Comparison of ENCODE assay signal across 15 cellular contexts in the genomic region with DNA sequence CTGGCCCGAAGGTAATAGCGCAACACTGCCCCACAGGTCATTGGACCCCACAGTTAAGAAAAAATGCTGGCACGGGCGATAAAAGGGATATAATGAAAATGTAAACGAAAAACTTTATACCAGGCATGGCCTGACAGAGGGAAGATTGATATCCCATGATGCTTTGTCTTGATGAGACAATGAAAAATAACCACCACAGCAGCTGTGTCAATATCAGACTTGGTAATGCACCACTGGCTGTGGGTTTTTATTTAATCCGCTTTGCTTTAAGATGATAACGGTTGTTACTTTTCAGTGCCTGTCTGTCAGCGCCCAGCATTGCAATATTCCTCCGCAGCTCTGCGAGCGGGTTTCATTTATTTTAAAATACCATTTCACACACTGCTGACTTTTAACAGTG.
DNase-seq lines count a peak whose midpoint lies in the region; ATAC-seq and TF ChIP-seq lines count a peak whose summit lies in the region.
"Had no signal": no experiment of that assay in that cellular context is flagged by ENCODE, and none has a peak within 500 bp of the region (broad histone marks: within the 10 kb centered on the region; RNA-seq: fewer than 3 reads in every experiment).

No MANE protein-coding gene starts in this region.

- ATAC-seq in HG03025 (IDR thresholded peaks at IDR 0.05; ENCODE audit: low FRiP score, unreplicated experiment) (no peak), GM21529 (IDR thresholded peaks at IDR 0.05; ENCODE audit: unreplicated experiment) (no peak), GM18519 (IDR thresholded peaks at IDR 0.05; ENCODE audit: low FRiP score, unreplicated experiment) (no peak)
- ATAC-seq: activated T-cell treated with anti-CD3 and anti-CD28 coated beads, Interleukin-2, amount 50 U/mL, for 4 hours; GM12878; HCT116; right cardiac atrium had no signal

- no peaks in the 10 kb centered on the region for H3K36me3 Mint-ChIP-seq in endodermal cell (ENCODE audit: low read depth)

- H3K27me3 Mint-ChIP-seq in endodermal cell (ENCODE audit: insufficient read depth): no peaks in the 10 kb centered on the region

- WGBS in endodermal cell (ENCODE audit: insufficient coverage in 1 of 2, insufficient read length in 1 of 2), 2 experiments: 86 to 94% methylated on average over 6 to 10 of the region's 11 CpGs

- H3K27ac ChIP-seq in endodermal cell (ENCODE audit: low read depth, low read length) (peak overlapping the region; percentile 94), stomach smooth muscle (ENCODE audit: low read length) (no peak overlapping the region), dorsolateral prefrontal cortex (peak overlapping the region in 1 of 59 donors; percentile 1)
- H3K27ac ChIP-seq: tibial artery had no signal

- H3K36me3 ChIP-seq in endodermal cell (ENCODE audit: control insufficient read depth, insufficient read depth, low read length): no peaks in the 10 kb centered on the region
- H3K36me3 ChIP-seq in stomach smooth muscle (ENCODE audit: control insufficient read depth in 2 of 2, insufficient read depth in 2 of 2, low read length in 2 of 2): no peaks in the 10 kb centered on the region
- H3K36me3 ChIP-seq: tibial artery had no signal

- H3K4me1 ChIP-seq in endodermal cell (ENCODE audit: control insufficient read depth, insufficient read depth, low read length) (no peaks in the 10 kb centered on the region), stomach smooth muscle (ENCODE audit: control insufficient read depth, insufficient read depth, low read length) (no peaks in the 10 kb centered on the region)
- H3K4me1 ChIP-seq: tibial artery had no signal

- H3K4me1 Mint-ChIP-seq in endodermal cell: no peaks in the 10 kb centered on the region

- no peak overlapping the region for H3K4me3 Mint-ChIP-seq in endodermal cell
- H3K4me3 Mint-ChIP-seq: activated T-cell treated with anti-CD3 and anti-CD28 coated beads, Interleukin-2, amount 50 U/mL, for 4 hours had no signal

- no peak overlapping the region for H3K9ac ChIP-seq in endodermal cell (ENCODE audit: extremely low read depth, low read length, poor library complexity, severe bottlenecking)
- H3K9ac ChIP-seq in stomach smooth muscle (ENCODE audit: low read length in 2 of 2): no peak overlapping the region

- TF ChIP-seq CTCF in endodermal cell (conservative IDR thresholded peaks at IDR 0.05) (no peak), dorsolateral prefrontal cortex (IDR thresholded peaks at IDR 0.05 in 54 of 56, conservative IDR thresholded peaks at IDR 0.05 in 2 of 56; ENCODE audit: low read depth in 1 of 56, partially characterized antibody in 56 of 56) (no peak)

- no peak overlapping the region for H3K4me3 ChIP-seq in endodermal cell (ENCODE audit: low read length)
- H3K4me3 ChIP-seq in stomach smooth muscle (ENCODE audit: low read length in 2 of 2): peak overlapping the region; percentile 17 to 24
- peak overlapping the region in 5 of 59 donors; percentile 2 to 15 (median 8) for H3K4me3 ChIP-seq in dorsolateral prefrontal cortex
- H3K4me3 ChIP-seq: GM12878, tibial artery had no signal

- DNase-seq in NCI-H128 (lab: John Stamatoyannopoulos, UW; ENCODE audit: unreplicated experiment) (peak; percentile 74), NCI-H524 (lab: John Stamatoyannopoulos, UW) (peak; percentile 43 to 88), endodermal cell (no peak), dorsolateral prefrontal cortex (no peak)
- DNase-seq: activated T-cell treated with anti-CD3 and anti-CD28 coated beads, Interleukin-2, amount 50 U/mL, for 4 hours; DMS 273 treated with DMSO at 0.1 percent for 48 hours; NCI-H446; right cardiac atrium; tibial artery had no signal

- intact Hi-C loops in dorsolateral prefrontal cortex (cut with DNase I): no loop called here

- H3K27me3 ChIP-seq in endodermal cell (ENCODE audit: control insufficient read depth, insufficient read depth, low read length, poor library complexity, severe bottlenecking) (no peaks in the 10 kb centered on the region), stomach smooth muscle (ENCODE audit: control insufficient read depth in 1 of 2, insufficient read depth in 2 of 2, low read length in 2 of 2) (no peaks in the 10 kb centered on the region), dorsolateral prefrontal cortex (no peaks in the 10 kb centered on the region)
- H3K27me3 ChIP-seq: tibial artery had no signal

- no peaks in the 10 kb centered on the region for H3K9me3 Mint-ChIP-seq in endodermal cell
- H3K9me3 Mint-ChIP-seq: activated T-cell treated with anti-CD3 and anti-CD28 coated beads, Interleukin-2, amount 50 U/mL, for 4 hours had no signal

- H3K27ac Mint-ChIP-seq in endodermal cell: no peak overlapping the region

- H3K9me3 ChIP-seq in endodermal cell (ENCODE audit: control insufficient read depth, low read length): no peaks in the 10 kb centered on the region
- H3K9me3 ChIP-seq in stomach smooth muscle (ENCODE audit: control insufficient read depth in 2 of 2, low read length in 2 of 2): no peaks in the 10 kb centered on the region
- H3K9me3 ChIP-seq: tibial artery had no signal

Comparison
In these comparisons a context has a peak if more than half of its experiments do, and no peak if none do; other contexts are left out.
1. DNase-seq: peak in NCI-H128 (single experiment) and NCI-H524 (2 of 2); none in endodermal cell (single experiment) and dorsolateral prefrontal cortex (0 of 10).